In genomic region chr21:41932576-41933258, GRCh38 we compare ENCODE assay signal across 10 cellular contexts. TPM values are rescaled to one million over a fixed set of nuclear protein-coding genes. Genes with fewer than 3 reads are reported as not detected.
DNase-seq lines count a peak whose midpoint lies in the region; ATAC-seq and TF ChIP-seq lines count a peak whose summit lies in the region.
"Had no signal": no experiment of that assay in that cellular context is flagged by ENCODE, and none has a peak within 500 bp of the region (broad histone marks: within the 10 kb centered on the region; RNA-seq: fewer than 3 reads in every experiment).

No MANE protein-coding gene starts in this region.

- TF ChIP-seq CTCF in esophagus muscularis mucosa (IDR thresholded peaks at IDR 0.05) = no peak
- TF ChIP-seq CTCF in osteocyte (IDR thresholded peaks at IDR 0.05) = no peak

- H3K27ac ChIP-seq in esophagus muscularis mucosa (replicated peaks in 1 of 4) = peak overlapping the region; percentile 52 to 78 (median 65)

- no peak overlapping the region for H3K4me3 ChIP-seq in esophagus muscularis mucosa
- H3K4me3 ChIP-seq: GM12878 had no signal

- DNase-seq in Caki2 (ENCODE audit: low read depth) = peak; percentile 71
- peak; percentile 98 for DNase-seq in OCI-M1 (lab: John Stamatoyannopoulos, UW)
- DNase-seq in esophagus muscularis mucosa (ENCODE audit: extremely low spot score) = no peak
- no peak for DNase-seq in osteocyte (ENCODE audit: extremely low spot score, unreplicated experiment)
- DNase-seq in activated naive CD8-positive, alpha-beta T cell treated with anti-CD3 and anti-CD28 coated beads for 36 hours = no peak
- no peak for DNase-seq in DMS153 (lab: John Stamatoyannopoulos, UW)
- DNase-seq in NCI-H69 (lab: John Stamatoyannopoulos, UW) = no peak
- DNase-seq: activated CD8-positive, alpha-beta T cell treated with anti-CD3 and anti-CD28 coated beads for 36 hours had no signal

- ATAC-seq in GM21526 (IDR thresholded peaks at IDR 0.05; ENCODE audit: low FRiP score, unreplicated experiment) = no peak
- ATAC-seq: GM12878 had no signal

- H3K4me1 ChIP-seq in esophagus muscularis mucosa = peaks cover 18 to 39% (median 25%) of the 10 kb centered on the region in 4 donors

- TF ChIP-seq EP300 in esophagus muscularis mucosa (IDR thresholded peaks at IDR 0.05) = no peak

- H3K9me3 Mint-ChIP-seq in osteocyte (ENCODE audit: unreplicated experiment) = no peaks in the 10 kb centered on the region
- H3K9me3 Mint-ChIP-seq in activated naive CD8-positive, alpha-beta T cell treated with anti-CD3 and anti-CD28 coated beads for 36 hours = no peaks in the 10 kb centered on the region
- H3K9me3 Mint-ChIP-seq: activated CD8-positive, alpha-beta T cell treated with anti-CD3 and anti-CD28 coated beads for 36 hours had no signal

- H3K27me3 Mint-ChIP-seq in osteocyte (ENCODE audit: unreplicated experiment) = no peaks in the 10 kb centered on the region
- H3K27me3 Mint-ChIP-seq in activated naive CD8-positive, alpha-beta T cell treated with anti-CD3 and anti-CD28 coated beads for 36 hours = peaks cover 2% of the 10 kb centered on the region

- peak overlapping the region; percentile 86 for H3K27ac Mint-ChIP-seq in osteocyte (ENCODE audit: unreplicated experiment)
- no peak overlapping the region for H3K27ac Mint-ChIP-seq in activated naive CD8-positive, alpha-beta T cell treated with anti-CD3 and anti-CD28 coated beads for 36 hours
- H3K27ac Mint-ChIP-seq: activated CD8-positive, alpha-beta T cell treated with anti-CD3 and anti-CD28 coated beads for 36 hours had no signal

- no peaks in the 10 kb centered on the region for H3K27me3 ChIP-seq in esophagus muscularis mucosa

- WGBS in esophagus muscularis mucosa = 54% methylated on average over 6 of the region's 16 CpGs

- H3K9me3 ChIP-seq in esophagus muscularis mucosa = no peaks in the 10 kb centered on the region

- no peaks in the 10 kb centered on the region for H3K36me3 ChIP-seq in esophagus muscularis mucosa

- in situ Hi-C loops in Caki2 (cut with HindIII; ENCODE audit: low pct_unique_long_range_greater_than_20kb, low sequenced_read_pairs) = no loop called here

- H3K36me3 Mint-ChIP-seq in osteocyte (ENCODE audit: unreplicated experiment) = peaks cover 3% of the 10 kb centered on the region
- no peaks in the 10 kb centered on the region for H3K36me3 Mint-ChIP-seq in activated naive CD8-positive, alpha-beta T cell treated with anti-CD3 and anti-CD28 coated beads for 36 hours

- H3K4me1 Mint-ChIP-seq in osteocyte (ENCODE audit: unreplicated experiment) = peaks cover 40% of the 10 kb centered on the region
- H3K4me1 Mint-ChIP-seq in activated naive CD8-positive, alpha-beta T cell treated with anti-CD3 and anti-CD28 coated beads for 36 hours = peaks cover 27% of the 10 kb centered on the region

- intact Hi-C loops in esophagus muscularis mucosa (cut with DNase I) = loop anchor here (5.0 to 10.0 kb wide), 2 partner anchors 80 to 182 kb away; partner anchors contain the start of gene ZBTB21

- H3K4me3 Mint-ChIP-seq in osteocyte (ENCODE audit: unreplicated experiment) = peak overlapping the region; percentile 69
- H3K4me3 Mint-ChIP-seq in activated naive CD8-positive, alpha-beta T cell treated with anti-CD3 and anti-CD28 coated beads for 36 hours = no peak overlapping the region
- H3K4me3 Mint-ChIP-seq: activated CD8-positive, alpha-beta T cell treated with anti-CD3 and anti-CD28 coated beads for 36 hours had no signal

- no peak for TF ChIP-seq POLR2A in esophagus muscularis mucosa (IDR thresholded peaks at IDR 0.05; ENCODE audit: low read depth)

RNA-seq across cellular contexts. Expression of gene C2CD2, which starts 21.1 kb away (rescaled TPM):
- total RNA-seq in Caki2 (2014; rRNA removed; shearing (Covaris generic); ENCODE audit: low replicate concordance) = 11.7 and 19.7 TPM in 2 replicates
- total RNA-seq in esophagus muscularis mucosa (10 to 100 TPM; 11.6 to 25.3 (median 18.9) TPM), osteocyte (13.1 and 19.4 TPM in 2 replicates)
- total RNA-seq in activated naive CD8-positive, alpha-beta T cell treated with anti-CD3 and anti-CD28 coated beads for 36 hours = 1 to 10 TPM; 6.3 to 7.6 TPM

RNA-seq across cellular contexts. Expression of gene PRDM15, which starts 53.6 kb away (rescaled TPM):
- total RNA-seq in Caki2 (2014; rRNA removed; shearing (Covaris generic); ENCODE audit: low replicate concordance) = 2.0 and 3.1 TPM in 2 replicates
- total RNA-seq in esophagus muscularis mucosa (1 to 10 TPM; 5.0 to 6.3 (median 5.4) TPM), osteocyte (6.6 and 11.4 TPM in 2 replicates)
- 10 to 100 TPM in 1 of 2 experiments, 1 to 10 TPM in 1; 9.3 to 10.1 TPM for total RNA-seq in activated naive CD8-positive, alpha-beta T cell treated with anti-CD3 and anti-CD28 coated beads for 36 hours

Comparison
In these comparisons a context has a peak if more than half of its experiments do, and no peak if none do; other contexts are left out.
1. DNase-seq: peak in Caki2 (single experiment) and OCI-M1 (single experiment); none in esophagus muscularis mucosa (single experiment), osteocyte (single experiment), activated naive CD8-positive, alpha-beta T cell treated with anti-CD3 and anti-CD28 coated beads for 36 hours (single experiment), DMS153 (single experiment) and NCI-H69 (single experiment).